ENCODE assay signal across 15 cellular contexts in the genomic region with DNA sequence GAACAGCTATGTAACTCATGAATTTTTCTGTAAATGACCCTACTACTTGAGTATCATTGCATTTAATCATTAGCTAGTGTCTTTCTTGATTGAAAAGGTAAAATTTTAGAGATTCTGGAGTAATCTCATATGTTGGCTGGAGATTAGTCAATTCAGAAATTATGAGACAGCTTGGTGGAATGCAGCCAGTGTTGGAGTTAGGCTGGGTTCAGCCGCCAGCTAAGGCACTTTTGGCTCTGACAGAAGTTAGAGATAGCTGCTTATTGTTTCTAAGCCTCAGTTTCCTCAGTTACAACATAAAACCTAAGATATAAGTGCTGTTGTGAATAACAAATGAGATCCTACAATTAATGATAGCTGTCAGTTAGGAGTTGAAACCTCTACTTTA. TPM values are rescaled to one million over a fixed set of nuclear protein-coding genes. Genes with fewer than 3 reads are reported as not detected.
DNase-seq lines count a peak whose midpoint lies in the region; TF ChIP-seq lines count a peak whose summit lies in the region.
"Had no signal": no experiment of that assay in that cellular context is flagged by ENCODE, and none has a peak within 500 bp of the region (broad histone marks: within the 10 kb centered on the region; RNA-seq: fewer than 3 reads in every experiment).

No MANE protein-coding gene starts in this region.

- peaks cover 5% of the 10 kb centered on the region; the same call in 1 of the 2 replicates for H3K36me3 ChIP-seq in OCI-LY7 (ENCODE audit: insufficient read depth, low read length)
- no peaks in the 10 kb centered on the region for H3K36me3 ChIP-seq in mammary epithelial cell (ENCODE audit: insufficient read depth, low read length)
- H3K36me3 ChIP-seq: ascending aorta had no signal

- POLR2A ChIA-PET in OCI-LY7 (lab: Charles Lee), result interaction anchor here (0.6 to 1.2 kb wide), 7 partner anchors 9 to 493 kb away, joined by 3 to 5 read pairs (median 3); no protein-coding TSS in a partner anchor

- no peaks in the 10 kb centered on the region for H3K4me1 ChIP-seq in OCI-LY7 (ENCODE audit: insufficient read depth, low read length, poor library complexity, severe bottlenecking)
- H3K4me1 ChIP-seq in mammary epithelial cell (ENCODE audit: insufficient read depth, low read length), result peaks cover 4% of the 10 kb centered on the region
- H3K4me1 ChIP-seq: psoas muscle had no signal

- no peak overlapping the region for H3K9ac ChIP-seq in mammary epithelial cell (ENCODE audit: insufficient read depth, low read length)

- DNase-seq in G401 (ENCODE audit: low spot score), result peak; percentile 58
- no peak for DNase-seq in OCI-LY7 (ENCODE audit: low spot score)
- peak; percentile 40 for DNase-seq in mammary epithelial cell
- DNase-seq in iris pigment epithelial cell (ENCODE audit: low read depth), result peak; percentile 73
- no peak for DNase-seq in NCI-H146 treated with DMSO at 0.1 percent for 48 hours (lab: John Stamatoyannopoulos, UW; ENCODE audit: unreplicated experiment)
- no peak for DNase-seq in NCI-H748 treated with DMSO at 0.1 percent for 48 hours (lab: John Stamatoyannopoulos, UW)
- no peak for DNase-seq in NOMO-1 (lab: John Stamatoyannopoulos, UW; ENCODE audit: unreplicated experiment in 2 of 2)
- DNase-seq in SW480 (ENCODE audit: low spot score), result no peak
- DNase-seq: GF-D8, kidney, spleen had no signal

- no peak for TF ChIP-seq CTCF in OCI-LY7 (conservative IDR thresholded peaks at IDR 0.05; ENCODE audit: low read length)
- no peak for TF ChIP-seq CTCF in mammary epithelial cell (conservative IDR thresholded peaks at IDR 0.05 in 1 of 2, IDR thresholded peaks at IDR 0.05 in 1 of 2; ENCODE audit: extremely low read depth in 1 of 2, insufficient read depth in 1 of 2, low read depth in 1 of 2, low read length in 2 of 2)

- dilution Hi-C loops in mammary epithelial cell (cut with HindIII; ENCODE audit: low sequenced_read_pairs), result no loop called here

- H3K9me2 ChIP-seq in OCI-LY7 (ENCODE audit: insufficient read depth, low read length), result no peaks in the 10 kb centered on the region

- H4K20me1 ChIP-seq in OCI-LY7 (ENCODE audit: insufficient read depth, low read length), result no peaks in the 10 kb centered on the region
- H4K20me1 ChIP-seq in mammary epithelial cell (ENCODE audit: insufficient read depth, low read length), result no peaks in the 10 kb centered on the region

- H3K27me3 ChIP-seq in mammary epithelial cell (ENCODE audit: insufficient read depth, low read length), result no peaks in the 10 kb centered on the region
- H3K27me3 ChIP-seq: ascending aorta, dorsolateral prefrontal cortex, heart right ventricle, spleen had no signal

- H3K9me3 ChIP-seq in OCI-LY7 (ENCODE audit: low read length) (no peaks in the 10 kb centered on the region), mammary epithelial cell (replicated peaks; ENCODE audit: insufficient read depth, low read length) (no peaks in the 10 kb centered on the region)
- H3K9me3 ChIP-seq: ascending aorta, heart right ventricle, psoas muscle, spleen had no signal

- WGBS in mammary epithelial cell (ENCODE audit: low coverage, missing lambda C conversion rate), result 83% methylated on average over 1 of the region's 1 CpG

- in situ Hi-C loops in G401 (cut with HindIII; ENCODE audit: low sequenced_read_pairs) (no loop called here), mammary epithelial cell (cut with MboI; ENCODE audit: low sequenced_read_pairs in 2 of 2) (loop anchor here (5.0 to 25.0 kb wide), 5 partner anchors 52 to 929 kb away; partner anchors contain the start of genes ARID4B (in 1 of the 2), GGPS1 (in 1 of the 2), TARBP1 (in 1 of the 2) and TBCE (in 1 of the 2))

- H2AFZ ChIP-seq in OCI-LY7 (ENCODE audit: low read length) (no peak overlapping the region), mammary epithelial cell (ENCODE audit: low read depth, low read length) (no peak overlapping the region)

- CTCF ChIA-PET in OCI-LY7 (lab: Charles Lee; ENCODE audit: unreplicated experiment) (interaction anchor here (0.6 to 1.4 kb wide), 2 partner anchors 185 to 312 kb away, joined by 3 to 10 read pairs; no protein-coding TSS in a partner anchor), mammary epithelial cell (lab: Charles Lee; ENCODE audit: low non-redundant PET) (interaction anchor here (0.7 to 2.5 kb wide), 5 partner anchors 25 to 312 kb away, joined by 3 to 28 read pairs (median 5); no protein-coding TSS in a partner anchor)

- BruUV-seq in OCI-LY7 (replicated peaks; lab: Mats Ljungman, UMichigan) (TSS peak; percentile 42), mammary epithelial cell (replicated peaks; lab: Mats Ljungman, UMichigan) (no TSS peak)

- H3K79me2 ChIP-seq in OCI-LY7 (ENCODE audit: insufficient read depth, low read depth, low read length) (no peaks in the 10 kb centered on the region), mammary epithelial cell (ENCODE audit: insufficient read depth, low read length) (no peaks in the 10 kb centered on the region)

- H3K4me2 ChIP-seq in OCI-LY7 (ENCODE audit: low read length) (no peak overlapping the region), mammary epithelial cell (ENCODE audit: insufficient read depth, low read depth, low read length) (no peak overlapping the region)

- intact Hi-C loops in OCI-LY7 (cut with micrococcal nuclease; ENCODE audit: unreplicated experiment) (loop anchor here (2.0 to 5.0 kb wide), 3 partner anchors 219 to 930 kb away; no protein-coding TSS in a partner anchor), mammary epithelial cell (cut with micrococcal nuclease) (loop anchor here (1.0 to 5.0 kb wide), 5 partner anchors 219 to 918 kb away; partner anchors contain the start of gene RBM34)

- no peak overlapping the region for H3K4me3 ChIP-seq in OCI-LY7 (ENCODE audit: low read depth, low read length, poor library complexity, severe bottlenecking)
- H3K4me3 ChIP-seq in mammary epithelial cell (replicated peaks in 1 of 3; ENCODE audit: insufficient read depth in 1 of 3, low read depth in 2 of 3, low read length in 3 of 3), result no peak overlapping the region
- H3K4me3 ChIP-seq: ascending aorta, heart right ventricle, psoas muscle, spleen had no signal

- H3K27ac ChIP-seq in OCI-LY7 (ENCODE audit: low read depth, low read length, poor library complexity, severe bottlenecking) (no peak overlapping the region), mammary epithelial cell (ENCODE audit: insufficient read depth, low read depth, low read length) (no peak overlapping the region)
- H3K27ac ChIP-seq: heart right ventricle, psoas muscle, spleen had no signal

RNA-seq across cellular contexts. Expression of gene TBCE, which starts 49.4 kb away (rescaled TPM):
- 59.9 and 69.7 TPM in 2 replicates for total RNA-seq in G401 (2014; rRNA removed; shearing (Covaris generic))
- total RNA-seq in OCI-LY7 (2014; rRNA removed; shearing (Covaris generic)), result 30.2 and 30.7 TPM in 2 replicates
- total RNA-seq in OCI-LY7 (2022) (26.9 and 32.6 TPM in 2 replicates), mammary epithelial cell (10 to 100 TPM; 15.8 to 19.4 TPM)
- 15.2 TPM for polyA plus RNA-seq in mammary epithelial cell
- polyA minus RNA-seq in mammary epithelial cell, result 19.4 TPM

Comparison
In these comparisons a context has a peak if more than half of its experiments do, and no peak if none do; other contexts are left out.
1. DNase-seq: peak in G401 (single experiment), mammary epithelial cell (single experiment) and iris pigment epithelial cell (single experiment); none in OCI-LY7 (single experiment), NCI-H146 treated with DMSO at 0.1 percent for 48 hours (single experiment), NCI-H748 treated with DMSO at 0.1 percent for 48 hours (single experiment), NOMO-1 (0 of 2) and SW480 (single experiment).